In genomic region chr5:33049845-33050244, GRCh38 we compare ENCODE assay signal across 10 cellular contexts.
DNase-seq lines count a peak whose midpoint lies in the region; ATAC-seq and TF ChIP-seq lines count a peak whose summit lies in the region.
"Had no signal": no experiment of that assay in that cellular context is flagged by ENCODE, and none has a peak within 500 bp of the region (broad histone marks: within the 10 kb centered on the region; RNA-seq: fewer than 3 reads in every experiment).

No MANE protein-coding gene starts in this region.

- TF ChIP-seq CTCF in AG09309 (IDR thresholded peaks at IDR 0.05; ENCODE audit: control insufficient read depth, insufficient read depth, low read depth, low read length, missing control alignments) (no peak), BE2C (IDR thresholded peaks at IDR 0.05; ENCODE audit: low read depth, low read length) (no peak), ovary (IDR thresholded peaks at IDR 0.05) (no peak)

- WGBS in ovary, 3 donors: 79 to 83% (median 82%) methylated on average over 2 of the region's 2 CpGs

- intact Hi-C loops in ovary (cut with DNase I): no loop called here

- H3K36me3 ChIP-seq in BE2C (no peaks in the 10 kb centered on the region), ovary (no peaks in the 10 kb centered on the region)

- H3K27ac ChIP-seq in ovary: no peak overlapping the region

- DNase-seq in AG09309 (ENCODE audit: low read depth) (peak; percentile 48), M059J (ENCODE audit: low read depth) (peak; percentile 96), lung microvascular endothelial cell (ENCODE audit: low read depth in 2 of 2) (peak; percentile 8 to 90), BE2C (no peak), ovary (no peak)
- DNase-seq in central memory CD4-positive, alpha-beta T cell: peak; percentile 0
- DNase-seq: activated CD4-positive, alpha-beta T cell treated with anti-CD3 and anti-CD28 coated beads for 1 hour; stimulated activated CD4-positive, alpha-beta T cell treated with anti-CD3 and anti-CD28 coated beads, Interleukin-15, amount 100 ng/mL, for 24 hours had no signal

- ATAC-seq in HG02763 (IDR thresholded peaks at IDR 0.05; ENCODE audit: unreplicated experiment): no peak
- no peak for ATAC-seq in HG02981 (IDR thresholded peaks at IDR 0.05; ENCODE audit: unreplicated experiment)

- no peak overlapping the region for H3K4me3 ChIP-seq in AG09309 (ENCODE audit: control insufficient read depth, low read depth, low read length)
- no peak overlapping the region for H3K4me3 ChIP-seq in BE2C (ENCODE audit: low read depth, low read length)
- H3K4me3 ChIP-seq in ovary: no peak overlapping the region

- no peak for TF ChIP-seq EP300 in ovary (IDR thresholded peaks at IDR 0.05)

- H3K4me1 ChIP-seq in BE2C: no peaks in the 10 kb centered on the region
- H3K4me1 ChIP-seq in ovary (ENCODE audit: insufficient read depth): no peaks in the 10 kb centered on the region

- H3K27me3 ChIP-seq in BE2C (no peaks in the 10 kb centered on the region), ovary (no peaks in the 10 kb centered on the region)

- no peaks in the 10 kb centered on the region for H3K9me3 ChIP-seq in BE2C
- H3K9me3 ChIP-seq in ovary: no peaks in the 10 kb centered on the region

- no peak for TF ChIP-seq POLR2A in ovary (IDR thresholded peaks at IDR 0.05)

Comparison
In these comparisons a context has a peak if more than half of its experiments do, and no peak if none do; other contexts are left out.
1. DNase-seq: peak in AG09309 (single experiment), M059J (single experiment), central memory CD4-positive, alpha-beta T cell (single experiment) and lung microvascular endothelial cell (2 of 2); none in BE2C (single experiment) and ovary (0 of 5).